11 cellular contexts compared by ENCODE assay signal in the genomic region with DNA sequence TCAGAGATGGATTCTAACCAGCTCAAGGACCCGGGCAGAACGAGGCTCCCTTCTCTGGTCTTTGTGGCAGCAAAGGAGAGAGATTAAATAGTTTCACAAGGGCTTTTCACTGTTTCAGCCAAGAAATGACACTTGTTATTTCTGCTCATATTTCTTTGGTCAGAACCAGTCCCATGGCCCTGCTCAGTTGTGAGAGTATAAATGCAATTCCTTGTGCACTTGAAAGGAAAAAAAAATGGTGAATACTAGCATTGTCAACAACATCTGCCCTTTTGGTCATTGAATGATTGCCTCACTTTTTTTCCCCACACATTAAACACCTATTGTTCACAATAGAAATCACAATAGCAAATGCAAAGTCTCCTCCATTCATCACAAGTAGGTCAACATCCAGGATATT.
A peak's percentile ranks its signal among the peaks of the same experiment; 100 is the strongest.
DNase-seq lines count a peak whose midpoint lies in the region; ATAC-seq and TF ChIP-seq lines count a peak whose summit lies in the region.
"Had no signal": no experiment of that assay in that cellular context is flagged by ENCODE, and none has a peak within 500 bp of the region (broad histone marks: within the 10 kb centered on the region; RNA-seq: fewer than 3 reads in every experiment).

No MANE protein-coding gene starts in this region.

- no peaks in the 10 kb centered on the region for H3K27me3 ChIP-seq in H9 (ENCODE audit: insufficient read depth, low read length)
- no peaks in the 10 kb centered on the region for H3K27me3 ChIP-seq in sigmoid colon
- H3K27me3 ChIP-seq in effector memory CD4-positive, alpha-beta T cell (replicated peaks; ENCODE audit: control insufficient read depth, insufficient read depth, low read length, poor library complexity, severe bottlenecking), result no peaks in the 10 kb centered on the region
- peaks cover 0 to 17% (median 0%) of the 10 kb centered on the region in 7 donors for H3K27me3 ChIP-seq in spleen (replicated peaks in 1 of 7)

- H3K4me3 ChIP-seq in cardiac fibroblast (replicated peaks in 1 of 2; ENCODE audit: low read depth in 2 of 2, low read length in 2 of 2) (no peak overlapping the region), sigmoid colon (no peak overlapping the region), spleen (no peak overlapping the region)
- no peak overlapping the region for H3K4me3 ChIP-seq in effector memory CD4-positive, alpha-beta T cell (ENCODE audit: insufficient read depth, low read depth, low read length, poor library complexity, severe bottlenecking)

- no peak overlapping the region for H2AK5ac ChIP-seq in H9 (ENCODE audit: insufficient read length, low read length)

- no peaks in the 10 kb centered on the region for H3K79me2 ChIP-seq in H9 (ENCODE audit: insufficient read depth, low read length)

- no peak overlapping the region for H4K8ac ChIP-seq in H9 (replicated peaks; ENCODE audit: insufficient read length, low read depth, low read length)

- 0 out of 5 replicates have a peak, but pooled peaks cover 0 to 2% of the 10 kb centered on the region in 2 experiments for H3K9me3 Mint-ChIP-seq in H9

- no peak overlapping the region for H2BK12ac ChIP-seq in H9 (ENCODE audit: insufficient read length, low read depth, low read length)

- no peaks in the 10 kb centered on the region for H3K27me3 Mint-ChIP-seq in H9 (ENCODE audit: low read depth)

- TF ChIP-seq CTCF in H9 (conservative IDR thresholded peaks at IDR 0.05) (no peak), cardiac fibroblast (IDR thresholded peaks at IDR 0.05; ENCODE audit: low read depth, low read length) (no peak), sigmoid colon (IDR thresholded peaks at IDR 0.05) (no peak), spleen (IDR thresholded peaks at IDR 0.05 in 8 of 11, conservative IDR thresholded peaks at IDR 0.05 in 3 of 11) (no peak)

- no peak overlapping the region for H3K4me2 ChIP-seq in H9 (ENCODE audit: insufficient read depth, insufficient read length, low read length)

- WGBS in H9 (ENCODE audit: extremely low coverage, insufficient read length, low lambda C conversion rate), result no CpG with 5 or more reads among the region's 2 CpGs
- WGBS in sigmoid colon, 2 donors, result 45 to 47% methylated on average over 2 of the region's 2 CpGs
- WGBS in spleen, 5 donors, result 8 to 43% (median 23%) methylated on average over 2 of the region's 2 CpGs

- no peak overlapping the region for H3K56ac ChIP-seq in H9 (ENCODE audit: insufficient read length, low read depth, low read length)

- H4K5ac ChIP-seq in H9 (ENCODE audit: insufficient read length, low read depth, low read length), result no peak overlapping the region

- intact Hi-C loops in left cardiac atrium (cut with DNase I) (no loop called here), sigmoid colon (cut with DNase I) (no loop called here), spleen (cut with DNase I; ENCODE audit: low total_unique reads) (no loop called here)

- no peak overlapping the region for H3K18ac ChIP-seq in H9 (ENCODE audit: insufficient read length, low read depth, low read length)

- H3K27ac ChIP-seq in H9 (ENCODE audit: insufficient read length, low read depth, low read length) (no peak overlapping the region), sigmoid colon (peak overlapping the region in 3 of 4 donors; percentile 34 to 61 (median 54)), spleen (no peak overlapping the region)
- H3K27ac ChIP-seq in effector memory CD4-positive, alpha-beta T cell (ENCODE audit: insufficient read depth, low read length, poor library complexity, severe bottlenecking), result no peak overlapping the region

- no peaks in the 10 kb centered on the region for H3K36me3 Mint-ChIP-seq in H9 (ENCODE audit: insufficient read depth in 1 of 3, low read depth in 3 of 3)

- H3K4me1 Mint-ChIP-seq in H9, result peaks cover 18 to 19% of the 10 kb centered on the region in 2 experiments

- H2BK5ac ChIP-seq in H9 (ENCODE audit: insufficient read length, low read length), result no peak overlapping the region

- H3T11ph ChIP-seq in H9 (ENCODE audit: low read length), result no peak overlapping the region

- H4K20me1 ChIP-seq in H9 (ENCODE audit: control insufficient read depth, insufficient read depth, insufficient read length), result no peaks in the 10 kb centered on the region

- DNase-seq in H9 (no peak), cardiac fibroblast (ENCODE audit: low read depth in 2 of 2) (peak; percentile 10 to 40), left cardiac atrium (no peak), sigmoid colon (no peak), spleen (no peak), epidermal melanocyte (ENCODE audit: insufficient read length, low spot score) (no peak), GDM1 (lab: John Stamatoyannopoulos, UW) (no peak)
- no peak for DNase-seq in effector memory CD4-positive, alpha-beta T cell
- DNase-seq: activated CD8-positive, alpha-beta T cell treated with anti-CD3 and anti-CD28 coated beads, Interleukin-2, amount 10 ng/mL, durations not matched to agents 7 days and 5 days; NCI-H187 treated with DMSO at 0.1 percent for 48 hours had no signal

- H3K79me1 ChIP-seq in H9 (ENCODE audit: insufficient read depth, low read depth, low read length, poor library complexity, severe bottlenecking), result no peaks in the 10 kb centered on the region

- no peak overlapping the region for H3K14ac ChIP-seq in H9 (ENCODE audit: insufficient read depth, low read length)

- H3K23me2 ChIP-seq in H9 (ENCODE audit: insufficient read length, low read depth, low read length, poor library complexity, severe bottlenecking), result no peaks in the 10 kb centered on the region

- H3K23ac ChIP-seq in H9 (ENCODE audit: insufficient read length, low read depth, low read length), result no peak overlapping the region

- H2AFZ ChIP-seq in H9 (ENCODE audit: low read length), result no peak overlapping the region

- H2BK20ac ChIP-seq in H9 (ENCODE audit: low read depth, low read length, poor library complexity, severe bottlenecking), result no peak overlapping the region

- no peak overlapping the region for H4K91ac ChIP-seq in H9 (ENCODE audit: insufficient read length, low read depth, low read length)

- H3K36me3 ChIP-seq in sigmoid colon (no peaks in the 10 kb centered on the region), spleen (no peaks in the 10 kb centered on the region)
- H3K36me3 ChIP-seq in effector memory CD4-positive, alpha-beta T cell (ENCODE audit: control insufficient read depth, insufficient read depth, low read length), result no peaks in the 10 kb centered on the region

- no peak overlapping the region for H2BK120ac ChIP-seq in H9 (ENCODE audit: low read depth, low read length, poor library complexity, severe bottlenecking)

- no peak overlapping the region for H3K9ac ChIP-seq in H9 (ENCODE audit: extremely low read depth, insufficient read length, low read length)

- no peak for TF ChIP-seq POLR2A in sigmoid colon (IDR thresholded peaks at IDR 0.05)
- TF ChIP-seq POLR2A in spleen (IDR thresholded peaks at IDR 0.05), result no peak

- no peak for TF ChIP-seq EP300 in sigmoid colon (IDR thresholded peaks at IDR 0.05)

- no peak overlapping the region for H2BK15ac ChIP-seq in H9 (ENCODE audit: low read depth, low read length)

- no peak overlapping the region for H3K4me3 Mint-ChIP-seq in H9
- H3K4me3 Mint-ChIP-seq: activated CD8-positive, alpha-beta T cell treated with anti-CD3 and anti-CD28 coated beads, Interleukin-2, amount 10 ng/mL, durations not matched to agents 7 days and 5 days had no signal

- peak; percentile 46 to 73 for ATAC-seq in left cardiac atrium
- ATAC-seq: activated CD8-positive, alpha-beta T cell treated with anti-CD3 and anti-CD28 coated beads, Interleukin-2, amount 10 ng/mL, durations not matched to agents 7 days and 5 days had no signal

- H3K4ac ChIP-seq in H9 (ENCODE audit: low read depth, low read length), result no peak overlapping the region

- peaks cover 6% of the 10 kb centered on the region; the same call in 1 of the 2 replicates for H3K4me1 ChIP-seq in H9 (ENCODE audit: insufficient read depth, low read length)
- peaks cover 0 to 21% (median 10%) of the 10 kb centered on the region in 4 donors for H3K4me1 ChIP-seq in sigmoid colon
- H3K4me1 ChIP-seq in effector memory CD4-positive, alpha-beta T cell (ENCODE audit: control insufficient read depth, insufficient read depth, low read length, poor library complexity, severe bottlenecking), result no peaks in the 10 kb centered on the region
- H3K4me1 ChIP-seq in spleen, result no peaks in the 10 kb centered on the region
- H3K4me1 ChIP-seq: Caco-2 had no signal

- peak overlapping the region; percentile 49 to 79 (median 68); a peak in 6 of 7 replicates for H3K27ac Mint-ChIP-seq in H9
- H3K27ac Mint-ChIP-seq: activated CD8-positive, alpha-beta T cell treated with anti-CD3 and anti-CD28 coated beads, Interleukin-2, amount 10 ng/mL, durations not matched to agents 7 days and 5 days had no signal

- no peaks in the 10 kb centered on the region for H3K9me3 ChIP-seq in H9 (ENCODE audit: control insufficient read depth, low read depth, low read length)
- no peaks in the 10 kb centered on the region for H3K9me3 ChIP-seq in sigmoid colon
- H3K9me3 ChIP-seq in effector memory CD4-positive, alpha-beta T cell (ENCODE audit: control insufficient read depth, low read length), result no peaks in the 10 kb centered on the region
- H3K9me3 ChIP-seq in spleen, result peaks cover 0 to 5% (median 0%) of the 10 kb centered on the region in 8 donors
- H3K9me3 ChIP-seq: Caco-2 had no signal

Comparison
In these comparisons a context has a peak if more than half of its experiments do, and no peak if none do; other contexts are left out.
1. DNase-seq: peak in cardiac fibroblast (2 of 2); none in H9 (single experiment), left cardiac atrium (single experiment), sigmoid colon (single experiment), effector memory CD4-positive, alpha-beta T cell (0 of 3), spleen (single experiment), epidermal melanocyte (single experiment) and GDM1 (single experiment).
2. H3K27ac ChIP-seq: peak in sigmoid colon (3 of 4); none in H9 (single experiment), effector memory CD4-positive, alpha-beta T cell (single experiment) and spleen (0 of 8).